Comparison of ENCODE assay signal across 1 cellular context in the genomic region with DNA sequence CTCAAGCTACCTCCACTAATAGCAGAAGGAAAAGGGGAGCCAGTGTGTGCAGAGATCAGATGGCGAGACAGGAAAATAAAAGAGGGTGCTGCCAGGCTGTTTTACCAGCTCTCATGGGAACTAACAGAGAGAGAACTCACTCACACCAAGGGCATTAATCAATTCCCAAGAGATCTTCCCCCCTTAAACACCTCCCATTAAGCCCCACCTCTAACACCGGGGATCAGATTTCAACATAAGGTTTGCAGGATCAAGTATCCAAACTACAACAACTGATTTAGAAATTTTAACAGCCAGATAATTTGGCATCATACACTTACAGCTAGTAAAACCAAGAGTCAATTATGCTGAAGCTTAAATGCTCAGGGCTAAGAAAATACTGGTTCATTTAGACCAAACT.
TF ChIP-seq lines count a peak whose summit lies in the region.

No MANE protein-coding gene starts in this region.

TF ChIP-seq in GM12878, 131 proteins besides CTCF, POLR2A, EP300 and RAD21:
- peak; percentile 73 for TF ChIP-seq MEF2B (IDR thresholded peaks at IDR 0.05; ENCODE audit: partially characterized antibody, poor library complexity, severe bottlenecking)
- no peak for TF ChIP-seq RAD51 (IDR thresholded peaks at IDR 0.05)
